Comparison of ENCODE assay signal across 2 cellular contexts in the genomic region with DNA sequence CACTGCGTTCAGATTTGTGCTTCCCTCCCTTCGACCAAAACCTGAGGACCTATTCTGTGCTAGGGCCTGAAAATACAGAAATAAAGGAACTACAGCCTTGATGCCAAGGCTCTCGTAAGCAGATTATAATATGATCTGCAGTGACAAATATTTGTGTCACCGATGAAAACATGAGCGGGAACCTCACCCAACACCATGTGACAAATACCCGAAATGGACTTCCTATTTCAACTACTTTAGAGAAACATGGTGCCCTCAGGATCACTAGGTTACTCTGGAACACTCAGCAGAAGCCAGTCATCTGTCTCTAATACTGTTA.
A peak's percentile ranks its signal among the peaks of the same experiment; 100 is the strongest.
TF ChIP-seq lines count a peak whose summit lies in the region.

No MANE protein-coding gene starts in this region.

TF ChIP-seq in K562, 482 proteins besides CTCF, POLR2A, EP300 and RAD21 (continued from another document and continues in another):
- TF ChIP-seq, protein P1, sequence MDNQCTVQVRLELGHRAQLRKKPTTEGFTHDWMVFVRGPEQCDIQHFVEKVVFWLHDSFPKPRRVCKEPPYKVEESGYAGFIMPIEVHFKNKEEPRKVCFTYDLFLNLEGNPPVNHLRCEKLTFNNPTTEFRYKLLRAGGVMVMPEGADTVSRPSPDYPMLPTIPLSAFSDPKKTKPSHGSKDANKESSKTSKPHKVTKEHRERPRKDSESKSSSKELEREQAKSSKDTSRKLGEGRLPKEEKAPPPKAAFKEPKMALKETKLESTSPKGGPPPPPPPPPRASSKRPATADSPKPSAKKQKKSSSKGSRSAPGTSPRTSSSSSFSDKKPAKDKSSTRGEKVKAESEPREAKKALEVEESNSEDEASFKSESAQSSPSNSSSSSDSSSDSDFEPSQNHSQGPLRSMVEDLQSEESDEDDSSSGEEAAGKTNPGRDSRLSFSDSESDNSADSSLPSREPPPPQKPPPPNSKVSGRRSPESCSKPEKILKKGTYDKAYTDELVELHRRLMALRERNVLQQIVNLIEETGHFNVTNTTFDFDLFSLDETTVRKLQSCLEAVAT (IDR thresholded peaks at IDR 0.05) = no peak
- TF ChIP-seq CTBP1 (IDR thresholded peaks at IDR 0.05; ENCODE audit: borderline replicate concordance) = no peak
- 0 out of 2 replicates have a peak, but pooled peaks have one; percentile 20 for TF ChIP-seq RB1 (IDR thresholded peaks at IDR 0.05; ENCODE audit: low read depth)
- TF ChIP-seq, protein P2, sequence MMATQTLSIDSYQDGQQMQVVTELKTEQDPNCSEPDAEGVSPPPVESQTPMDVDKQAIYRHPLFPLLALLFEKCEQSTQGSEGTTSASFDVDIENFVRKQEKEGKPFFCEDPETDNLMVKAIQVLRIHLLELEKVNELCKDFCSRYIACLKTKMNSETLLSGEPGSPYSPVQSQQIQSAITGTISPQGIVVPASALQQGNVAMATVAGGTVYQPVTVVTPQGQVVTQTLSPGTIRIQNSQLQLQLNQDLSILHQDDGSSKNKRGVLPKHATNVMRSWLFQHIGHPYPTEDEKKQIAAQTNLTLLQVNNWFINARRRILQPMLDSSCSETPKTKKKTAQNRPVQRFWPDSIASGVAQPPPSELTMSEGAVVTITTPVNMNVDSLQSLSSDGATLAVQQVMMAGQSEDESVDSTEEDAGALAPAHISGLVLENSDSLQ (IDR thresholded peaks at IDR 0.05) = no peak
- no peak for TF ChIP-seq ZBTB1 (CRISPR knock-in tag; IDR thresholded peaks at IDR 0.05; ENCODE audit: borderline replicate concordance, low read depth)
- TF ChIP-seq CXXC5 (CRISPR knock-in tag; IDR thresholded peaks at IDR 0.05) = no peak
- TF ChIP-seq NFYB (IDR thresholded peaks at IDR 0.05; ENCODE audit: extremely low read depth, insufficient read length) = no peak
- TF ChIP-seq FOXA3 (CRISPR knock-in tag; conservative IDR thresholded peaks at IDR 0.05 in 1 of 2, IDR thresholded peaks at IDR 0.05 in 1 of 2) = 0 out of 4 replicates have a peak, but pooled peaks of 1 of the 2 experiments have one; percentile 23
- no peak for TF ChIP-seq ZC3H11A (IDR thresholded peaks at IDR 0.05; ENCODE audit: low read depth, low read length)
- TF ChIP-seq TEAD1 (CRISPR knock-in tag; IDR thresholded peaks at IDR 0.05) = no peak
- TF ChIP-seq KLF13 (tag; IDR thresholded peaks at IDR 0.05; ENCODE audit: borderline replicate concordance, low read depth) = no peak
- TF ChIP-seq, protein P3, sequence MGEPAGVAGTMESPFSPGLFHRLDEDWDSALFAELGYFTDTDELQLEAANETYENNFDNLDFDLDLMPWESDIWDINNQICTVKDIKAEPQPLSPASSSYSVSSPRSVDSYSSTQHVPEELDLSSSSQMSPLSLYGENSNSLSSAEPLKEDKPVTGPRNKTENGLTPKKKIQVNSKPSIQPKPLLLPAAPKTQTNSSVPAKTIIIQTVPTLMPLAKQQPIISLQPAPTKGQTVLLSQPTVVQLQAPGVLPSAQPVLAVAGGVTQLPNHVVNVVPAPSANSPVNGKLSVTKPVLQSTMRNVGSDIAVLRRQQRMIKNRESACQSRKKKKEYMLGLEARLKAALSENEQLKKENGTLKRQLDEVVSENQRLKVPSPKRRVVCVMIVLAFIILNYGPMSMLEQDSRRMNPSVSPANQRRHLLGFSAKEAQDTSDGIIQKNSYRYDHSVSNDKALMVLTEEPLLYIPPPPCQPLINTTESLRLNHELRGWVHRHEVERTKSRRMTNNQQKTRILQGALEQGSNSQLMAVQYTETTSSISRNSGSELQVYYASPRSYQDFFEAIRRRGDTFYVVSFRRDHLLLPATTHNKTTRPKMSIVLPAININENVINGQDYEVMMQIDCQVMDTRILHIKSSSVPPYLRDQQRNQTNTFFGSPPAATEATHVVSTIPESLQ (CRISPR knock-in tag; IDR thresholded peaks at IDR 0.05) = no peak
- no peak for TF ChIP-seq ZNF133 (CRISPR knock-in tag; IDR thresholded peaks at IDR 0.05)
- no peak for TF ChIP-seq NONO (IDR thresholded peaks at IDR 0.05; ENCODE audit: low read depth in 2 of 2, low read length in 1 of 2)
- TF ChIP-seq, protein P4, sequence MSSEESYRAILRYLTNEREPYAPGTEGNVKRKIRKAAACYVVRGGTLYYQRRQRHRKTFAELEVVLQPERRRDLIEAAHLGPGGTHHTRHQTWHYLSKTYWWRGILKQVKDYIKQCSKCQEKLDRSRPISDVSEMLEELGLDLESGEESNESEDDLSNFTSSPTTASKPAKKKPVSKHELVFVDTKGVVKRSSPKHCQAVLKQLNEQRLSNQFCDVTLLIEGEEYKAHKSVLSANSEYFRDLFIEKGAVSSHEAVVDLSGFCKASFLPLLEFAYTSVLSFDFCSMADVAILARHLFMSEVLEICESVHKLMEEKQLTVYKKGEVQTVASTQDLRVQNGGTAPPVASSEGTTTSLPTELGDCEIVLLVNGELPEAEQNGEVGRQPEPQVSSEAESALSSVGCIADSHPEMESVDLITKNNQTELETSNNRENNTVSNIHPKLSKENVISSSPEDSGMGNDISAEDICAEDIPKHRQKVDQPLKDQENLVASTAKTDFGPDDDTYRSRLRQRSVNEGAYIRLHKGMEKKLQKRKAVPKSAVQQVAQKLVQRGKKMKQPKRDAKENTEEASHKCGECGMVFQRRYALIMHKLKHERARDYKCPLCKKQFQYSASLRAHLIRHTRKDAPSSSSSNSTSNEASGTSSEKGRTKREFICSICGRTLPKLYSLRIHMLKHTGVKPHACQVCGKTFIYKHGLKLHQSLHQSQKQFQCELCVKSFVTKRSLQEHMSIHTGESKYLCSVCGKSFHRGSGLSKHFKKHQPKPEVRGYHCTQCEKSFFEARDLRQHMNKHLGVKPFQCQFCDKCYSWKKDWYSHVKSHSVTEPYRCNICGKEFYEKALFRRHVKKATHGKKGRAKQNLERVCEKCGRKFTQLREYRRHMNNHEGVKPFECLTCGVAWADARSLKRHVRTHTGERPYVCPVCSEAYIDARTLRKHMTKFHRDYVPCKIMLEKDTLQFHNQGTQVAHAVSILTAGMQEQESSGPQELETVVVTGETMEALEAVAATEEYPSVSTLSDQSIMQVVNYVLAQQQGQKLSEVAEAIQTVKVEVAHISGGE (CRISPR knock-in tag; IDR thresholded peaks at IDR 0.05) = no peak
- TF ChIP-seq, protein P5, sequence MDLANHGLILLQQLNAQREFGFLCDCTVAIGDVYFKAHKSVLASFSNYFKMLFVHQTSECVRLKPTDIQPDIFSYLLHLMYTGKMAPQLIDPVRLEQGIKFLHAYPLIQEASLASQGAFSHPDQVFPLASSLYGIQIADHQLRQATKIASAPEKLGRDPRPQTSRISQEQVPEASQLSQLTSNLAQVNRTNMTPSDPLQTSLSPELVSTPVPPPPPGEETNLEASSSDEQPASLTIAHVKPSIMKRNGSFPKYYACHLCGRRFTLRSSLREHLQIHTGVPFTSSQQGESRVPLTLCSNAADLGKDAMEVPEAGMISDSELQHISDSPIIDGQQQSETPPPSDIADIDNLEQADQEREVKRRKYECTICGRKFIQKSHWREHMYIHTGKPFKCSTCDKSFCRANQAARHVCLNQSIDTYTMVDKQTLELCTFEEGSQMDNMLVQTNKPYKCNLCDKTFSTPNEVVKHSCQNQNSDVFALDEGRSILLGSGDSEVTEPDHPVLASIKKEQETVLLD (IDR thresholded peaks at IDR 0.05) = no peak
- no peak for TF ChIP-seq YBX1 (IDR thresholded peaks at IDR 0.05)
- no peak for TF ChIP-seq KLF1 (tag; IDR thresholded peaks at IDR 0.05)
- no peak for TF ChIP-seq TAL1 (IDR thresholded peaks at IDR 0.05)
- TF ChIP-seq ZNF282 (CRISPR knock-in tag; IDR thresholded peaks at IDR 0.05) = no peak

TF ChIP-seq in liver, 16 proteins besides CTCF, POLR2A, EP300 and RAD21 (continued from another document):
- TF ChIP-seq, protein P6, sequence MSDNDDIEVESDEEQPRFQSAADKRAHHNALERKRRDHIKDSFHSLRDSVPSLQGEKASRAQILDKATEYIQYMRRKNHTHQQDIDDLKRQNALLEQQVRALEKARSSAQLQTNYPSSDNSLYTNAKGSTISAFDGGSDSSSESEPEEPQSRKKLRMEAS (IDR thresholded peaks at IDR 0.05) = no peak
- TF ChIP-seq RXRA (IDR thresholded peaks at IDR 0.05) (no peak), HNF4A (conservative IDR thresholded peaks at IDR 0.05) (no peak)
